23 cellular contexts compared by ENCODE assay signal in the genomic region with DNA sequence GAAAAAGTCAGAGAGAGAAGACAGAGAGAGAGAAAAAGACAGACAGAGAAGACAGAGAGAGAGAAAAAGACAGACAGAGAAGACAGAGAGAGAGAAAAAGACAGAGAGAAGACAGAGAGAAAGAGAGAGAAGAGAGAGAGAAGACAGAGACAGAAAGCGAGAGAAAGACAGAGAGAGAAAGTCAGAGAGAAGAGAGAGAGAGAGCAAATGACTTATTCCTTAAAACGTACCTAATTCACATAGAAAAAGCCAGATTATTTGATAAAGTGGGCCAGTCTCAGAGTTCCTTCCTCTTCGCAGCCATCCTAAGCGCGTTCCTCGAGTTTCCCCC. TPM values are rescaled to one million over a fixed set of nuclear protein-coding genes. Genes with fewer than 3 reads are reported as not detected.
DNase-seq lines count a peak whose midpoint lies in the region; ATAC-seq, FAIRE-seq and TF ChIP-seq lines count a peak whose summit lies in the region.
"Had no signal": no experiment of that assay in that cellular context is flagged by ENCODE, and none has a peak within 500 bp of the region (broad histone marks: within the 10 kb centered on the region; RNA-seq: fewer than 3 reads in every experiment).

No MANE protein-coding gene starts in this region.

- TF ChIP-seq EP300 in A549 (IDR thresholded peaks at IDR 0.05) = no peak

- H3K4me2 ChIP-seq in A549 (peak overlapping the region; percentile 30; the same call in 2 of the 3 replicates), GM23338 (peak overlapping the region; percentile 82)
- H3K4me2 ChIP-seq: SK-N-SH had no signal

- H3K4me1 ChIP-seq in A549 = no peaks in the 10 kb centered on the region
- peaks cover 21% of the 10 kb centered on the region; the same call in 1 of the 2 replicates for H3K4me1 ChIP-seq in GM23338 (ENCODE audit: insufficient read depth)

- peak overlapping the region; percentile 43; the same call in 1 of the 3 replicates for H3K4me3 Mint-ChIP-seq in GM23338
- no peak overlapping the region for H3K4me3 Mint-ChIP-seq in activated T-helper 1 cell treated with anti-CD3 and anti-CD28 coated beads, Interleukin-12 subunit alpha, Interleukin-12 subunit beta, Interleukin-2, Interleukin-4 antibody, amounts not matched to agents 30 ng/mL and 10 ng/mL and 1 ng/mL, durations not matched to agents 14 hours and 24 hours and 36 hours
- peak overlapping the region; percentile 33 for H3K4me3 Mint-ChIP-seq in nephron progenitor cell
- no peak overlapping the region for H3K4me3 Mint-ChIP-seq in MCF 10A (ENCODE audit: unreplicated experiment)

- H3K79me2 ChIP-seq in GM23338 (replicated peaks; ENCODE audit: insufficient read depth) = no peaks in the 10 kb centered on the region

- TF ChIP-seq CTCF in A549 (IDR thresholded peaks at IDR 0.05) (no peak), GM23338 (conservative IDR thresholded peaks at IDR 0.05; ENCODE audit: low read depth in 2 of 2) (no peak), nephron progenitor cell (IDR thresholded peaks at IDR 0.05) (no peak), MCF 10A (IDR thresholded peaks at IDR 0.05; ENCODE audit: unreplicated experiment) (no peak)

- H4K20me1 ChIP-seq in GM23338 (replicated peaks; ENCODE audit: insufficient read depth) = peaks cover 13% of the 10 kb centered on the region; the same call in 1 of the 2 replicates

- no peak for TF ChIP-seq POLR2A in A549 (IDR thresholded peaks at IDR 0.05; ENCODE audit: low read length)

- intact Hi-C loops in activated T-helper 1 cell treated with anti-CD3 and anti-CD28 coated beads, Interleukin-12 subunit alpha, Interleukin-12 subunit beta, Interleukin-2, Interleukin-4 antibody, amounts not matched to agents 30 ng/mL and 10 ng/mL and 1 ng/mL, durations not matched to agents 14 hours and 24 hours and 36 hours (cut with micrococcal nuclease) = no loop called here
- intact Hi-C loops in MCF 10A (cut with micrococcal nuclease) = no loop called here
- intact Hi-C loops in cardiac septum (cut with DNase I) = no loop called here

- no peak overlapping the region for H3K27ac Mint-ChIP-seq in GM23338
- H3K27ac Mint-ChIP-seq in activated T-helper 1 cell treated with anti-CD3 and anti-CD28 coated beads, Interleukin-12 subunit alpha, Interleukin-12 subunit beta, Interleukin-2, Interleukin-4 antibody, amounts not matched to agents 30 ng/mL and 10 ng/mL and 1 ng/mL, durations not matched to agents 14 hours and 24 hours and 36 hours = peak overlapping the region; percentile 29
- H3K27ac Mint-ChIP-seq in nephron progenitor cell = no peak overlapping the region
- no peak overlapping the region for H3K27ac Mint-ChIP-seq in MCF 10A (ENCODE audit: low read depth, unreplicated experiment)

- TF ChIP-seq RAD21 in A549 (conservative IDR thresholded peaks at IDR 0.05 in 1 of 2, IDR thresholded peaks at IDR 0.05 in 1 of 2) = no peak

- H3K27me3 ChIP-seq in GM23338 (ENCODE audit: insufficient read depth) = peaks cover 98% of the 10 kb centered on the region

- no peak for DNase-seq in A549 (ENCODE audit: low read depth in 1 of 2, low spot score in 1 of 2)
- no peak for DNase-seq in GM23338 (ENCODE audit: low spot score)
- no peak for DNase-seq in activated T-helper 1 cell treated with anti-CD3 and anti-CD28 coated beads, Interleukin-12 subunit alpha, Interleukin-12 subunit beta, Interleukin-2, Interleukin-4 antibody, amounts not matched to agents 30 ng/mL and 10 ng/mL and 1 ng/mL, durations not matched to agents 14 hours and 24 hours and 36 hours (ENCODE audit: low spot score)
- no peak for DNase-seq in nephron progenitor cell
- DNase-seq in MCF 10A (ENCODE audit: unreplicated experiment) = no peak
- DNase-seq in cardiac septum (ENCODE audit: low spot score) = no peak
- DNase-seq in pons (ENCODE audit: low spot score) = no peak
- DNase-seq: GF-D8, IMR-90, NCI-H1048, NCI-H1436 treated with DMSO at 0.1 percent for 48 hours, NCI-H2029, NCI-H345, NCI-H524 treated with DMSO at 0.1 percent for 48 hours, PC-3, SHP77 treated with DMSO at 0.1 percent for 48 hours, SK-N-SH had no signal

- no peaks in the 10 kb centered on the region for H3K9me2 ChIP-seq in GM23338 (ENCODE audit: insufficient read depth)
- H3K9me2 ChIP-seq: SK-N-SH had no signal

- H3K4me3 ChIP-seq in A549 (no peak overlapping the region), GM23338 (peak overlapping the region; percentile 55)
- H3K4me3 ChIP-seq: GM12878, GM23248 had no signal

- peaks cover 62% of the 10 kb centered on the region for H3K36me3 Mint-ChIP-seq in GM23338 (ENCODE audit: low read depth)
- no peaks in the 10 kb centered on the region for H3K36me3 Mint-ChIP-seq in activated T-helper 1 cell treated with anti-CD3 and anti-CD28 coated beads, Interleukin-12 subunit alpha, Interleukin-12 subunit beta, Interleukin-2, Interleukin-4 antibody, amounts not matched to agents 30 ng/mL and 10 ng/mL and 1 ng/mL, durations not matched to agents 14 hours and 24 hours and 36 hours (ENCODE audit: low read depth)
- H3K36me3 Mint-ChIP-seq in nephron progenitor cell (ENCODE audit: low read depth) = no peaks in the 10 kb centered on the region
- peaks cover 6% of the 10 kb centered on the region for H3K36me3 Mint-ChIP-seq in MCF 10A (ENCODE audit: insufficient read depth, unreplicated experiment)

- ATAC-seq in A549 = no peak
- no peak for ATAC-seq in GM23338
- no peak for ATAC-seq in HG03039 (IDR thresholded peaks at IDR 0.05; ENCODE audit: unreplicated experiment)
- ATAC-seq: GM12878, PC-3 had no signal

- peaks cover 79% of the 10 kb centered on the region for H3K9me3 Mint-ChIP-seq in GM23338
- peaks cover 6% of the 10 kb centered on the region for H3K9me3 Mint-ChIP-seq in activated T-helper 1 cell treated with anti-CD3 and anti-CD28 coated beads, Interleukin-12 subunit alpha, Interleukin-12 subunit beta, Interleukin-2, Interleukin-4 antibody, amounts not matched to agents 30 ng/mL and 10 ng/mL and 1 ng/mL, durations not matched to agents 14 hours and 24 hours and 36 hours
- H3K9me3 Mint-ChIP-seq in nephron progenitor cell = peaks cover 7% of the 10 kb centered on the region
- H3K9me3 Mint-ChIP-seq in MCF 10A (ENCODE audit: unreplicated experiment) = peaks cover 60% of the 10 kb centered on the region

- peaks cover 34% of the 10 kb centered on the region for H3F3A ChIP-seq in GM23338 (replicated peaks; ENCODE audit: low read depth)

- POLR2A ChIA-PET in A549 (lab: Yijun Ruan, JAX) (no interaction called here), MCF 10A (lab: Yijun Ruan, JAX) (no interaction called here)

- peaks cover 6% of the 10 kb centered on the region for H3K4me1 Mint-ChIP-seq in GM23338
- no peaks in the 10 kb centered on the region for H3K4me1 Mint-ChIP-seq in activated T-helper 1 cell treated with anti-CD3 and anti-CD28 coated beads, Interleukin-12 subunit alpha, Interleukin-12 subunit beta, Interleukin-2, Interleukin-4 antibody, amounts not matched to agents 30 ng/mL and 10 ng/mL and 1 ng/mL, durations not matched to agents 14 hours and 24 hours and 36 hours (ENCODE audit: low read depth)
- H3K4me1 Mint-ChIP-seq in nephron progenitor cell = peaks cover 47% of the 10 kb centered on the region
- H3K4me1 Mint-ChIP-seq in MCF 10A (ENCODE audit: insufficient read depth, unreplicated experiment) = no peaks in the 10 kb centered on the region

- no peak overlapping the region for H3K27ac ChIP-seq in A549
- H3K27ac ChIP-seq in GM23338 (ENCODE audit: low read depth) = no peak overlapping the region
- H3K27ac ChIP-seq: C4-2B, GM23248 had no signal

- H3K9me3 ChIP-seq in A549 = no peaks in the 10 kb centered on the region
- H3K9me3 ChIP-seq: SK-N-SH had no signal

- H3K36me3 ChIP-seq in GM23338 (ENCODE audit: insufficient read depth) = no peaks in the 10 kb centered on the region

- no peak for FAIRE-seq in A549 (lab: Jason Lieb, UNC)
- FAIRE-seq: GM12878, GM19239 had no signal

- no TSS peak for BruUV-seq in MCF 10A (replicated peaks; lab: Mats Ljungman, UMichigan)

- WGBS in A549 (ENCODE audit: missing lambda C conversion rate) = 7% methylated on average over 6 of the region's 6 CpGs

- H2AFZ ChIP-seq in GM23338 = no peak overlapping the region
- H2AFZ ChIP-seq: GM23248 had no signal

- CTCF ChIA-PET in A549 (lab: Yijun Ruan, JAX) (no interaction called here), MCF 10A (lab: Yijun Ruan, JAX) (no interaction called here)

- peaks cover 71% of the 10 kb centered on the region for H3K27me3 Mint-ChIP-seq in GM23338 (ENCODE audit: insufficient read depth, low read depth, poor library complexity)
- peaks cover 48% of the 10 kb centered on the region for H3K27me3 Mint-ChIP-seq in activated T-helper 1 cell treated with anti-CD3 and anti-CD28 coated beads, Interleukin-12 subunit alpha, Interleukin-12 subunit beta, Interleukin-2, Interleukin-4 antibody, amounts not matched to agents 30 ng/mL and 10 ng/mL and 1 ng/mL, durations not matched to agents 14 hours and 24 hours and 36 hours (ENCODE audit: insufficient read depth)
- H3K27me3 Mint-ChIP-seq in nephron progenitor cell (ENCODE audit: low read depth, poor library complexity) = peaks cover 96% of the 10 kb centered on the region
- no peaks in the 10 kb centered on the region for H3K27me3 Mint-ChIP-seq in MCF 10A (ENCODE audit: insufficient read depth, unreplicated experiment)

TF ChIP-seq in GM23338, 12 proteins besides CTCF, POLR2A, EP300 and RAD21:
- TF ChIP-seq EZH2 (IDR thresholded peaks at IDR 0.05; ENCODE audit: low read depth, unreplicated experiment) (peak; percentile 86), ZNF114 (CRISPR knock-in tag; IDR thresholded peaks at IDR 0.05) (no peak), NANOG (IDR thresholded peaks at IDR 0.05; ENCODE audit: borderline replicate concordance) (no peak)

RNA-seq across cellular contexts. Expression of gene SHOX, which starts 7.4 kb away (rescaled TPM):
- polyA plus RNA-seq in A549 (2011; rRNA removed) (not detected in 2 replicates), A549 (2017; fragmentation: RNase III; extraction: RNeasy Plus Mini Kit Qiagen cat#74134 plus additional on column Dnase treatment) (not detected in 3 replicates), GM23338 (2016; fragmentation: Nextera tagmentation; extraction: Ambion mirVana) (0.14 TPM in 1 of 2 replicates, not detected in the other)
- polyA plus RNA-seq in A549 (2012; cell fraction: cytosol; rRNA removed) = not detected in 2 replicates
- 0.04 TPM in 1 of 2 replicates, not detected in the other for polyA plus RNA-seq in A549 (2012; cell fraction: nucleus; rRNA removed)
- polyA minus RNA-seq in A549 (2011; rRNA and poly(A)+ RNA removed) = not detected in 2 replicates
- total RNA-seq in GM23338 (2014; rRNA removed; shearing (Covaris generic)) = not detected in 2 replicates
- not detected in 2 replicates for total RNA-seq in activated T-helper 1 cell treated with anti-CD3 and anti-CD28 coated beads, Interleukin-12 subunit alpha, Interleukin-12 subunit beta, Interleukin-2, Interleukin-4 antibody, amounts not matched to agents 30 ng/mL and 10 ng/mL and 1 ng/mL, durations not matched to agents 14 hours and 24 hours and 36 hours
- total RNA-seq in MCF 10A (2022) (not detected in 2 replicates), cardiac septum (0.11 TPM)
- total RNA-seq: GM12878, GM23248, IMR-90, M059J, PC-3 had no signal
- polyA plus RNA-seq: GM23248, IMR-90, SK-N-SH had no signal

Comparison
In these comparisons a context has a peak if more than half of its experiments do, and no peak if none do; other contexts are left out.
1. H3K4me3 Mint-ChIP-seq: peak in GM23338 (single experiment) and nephron progenitor cell (single experiment); none in activated T-helper 1 cell treated with anti-CD3 and anti-CD28 coated beads, Interleukin-12 subunit alpha, Interleukin-12 subunit beta, Interleukin-2, Interleukin-4 antibody, amounts not matched to agents 30 ng/mL and 10 ng/mL and 1 ng/mL, durations not matched to agents 14 hours and 24 hours and 36 hours (single experiment) and MCF 10A (single experiment).